21 cellular contexts compared by ENCODE assay signal in the genomic region with DNA sequence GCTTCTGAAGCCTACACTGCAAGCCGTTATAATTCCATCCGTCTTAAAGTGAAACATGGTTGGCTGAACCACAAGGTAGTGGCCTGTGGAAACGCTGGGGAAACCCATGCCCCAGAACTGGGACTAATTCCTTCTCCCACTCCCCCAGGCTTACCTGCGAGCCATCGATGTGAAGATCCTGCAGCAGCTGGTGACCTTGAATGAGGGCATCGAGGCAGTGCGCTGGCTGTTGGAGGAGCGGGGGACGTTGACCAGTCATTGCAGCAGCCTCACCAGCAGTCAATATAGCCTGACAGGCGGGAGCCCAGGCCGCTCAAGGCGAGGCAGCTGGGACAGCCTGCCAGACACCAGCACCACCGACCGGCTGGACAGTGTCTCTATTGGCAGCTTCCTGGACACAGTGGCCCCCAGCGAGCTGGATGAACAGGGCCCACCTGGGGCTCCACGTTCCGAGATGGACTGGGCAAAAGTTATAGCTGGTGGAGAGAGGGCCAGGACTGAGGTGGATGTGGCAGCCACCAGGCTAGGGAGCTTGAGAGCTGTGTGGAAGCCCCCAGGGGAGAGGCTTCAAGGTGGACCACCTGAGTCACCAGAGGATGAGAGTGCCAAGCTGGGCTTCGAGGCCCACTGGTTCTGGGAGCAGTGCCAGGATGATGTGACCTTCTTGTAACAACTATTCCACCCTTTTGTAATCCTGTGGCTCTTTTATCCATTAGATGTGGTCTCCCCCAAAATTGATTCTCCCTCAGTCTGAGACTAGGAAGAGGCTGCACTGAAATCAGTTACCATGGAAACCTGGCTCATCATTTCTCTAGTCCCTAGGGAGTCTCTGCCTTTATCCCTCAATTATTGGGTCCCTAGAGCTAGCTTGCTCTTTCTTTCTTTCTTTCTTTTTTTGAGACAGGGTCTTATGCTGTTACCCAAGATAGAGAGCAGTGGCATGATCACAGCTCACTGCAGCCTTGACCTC. TPM values are rescaled to one million over a fixed set of nuclear protein-coding genes. Genes with fewer than 3 reads are reported as not detected.
A peak's percentile ranks its signal among the peaks of the same experiment; 100 is the strongest.
DNase-seq lines count a peak whose midpoint lies in the region; ATAC-seq and TF ChIP-seq lines count a peak whose summit lies in the region.
"Had no signal": no experiment of that assay in that cellular context is flagged by ENCODE, and none has a peak within 500 bp of the region (broad histone marks: within the 10 kb centered on the region; RNA-seq: fewer than 3 reads in every experiment).

No MANE protein-coding gene starts in this region.

- peak overlapping the region; percentile 3 for H4K91ac ChIP-seq in mesenchymal stem cell (ENCODE audit: low read length)

- no peak overlapping the region for H3K18ac ChIP-seq in mesenchymal stem cell (ENCODE audit: low read depth in 1 of 2, low read length in 2 of 2)

- H3K27ac ChIP-seq in adrenal gland (no peak overlapping the region), mesenchymal stem cell (ENCODE audit: low read length, poor library complexity, severe bottlenecking) (no peak overlapping the region)

- no peak overlapping the region for H3K4me2 ChIP-seq in mesenchymal stem cell (ENCODE audit: low read length, poor library complexity, severe bottlenecking)

- no peak overlapping the region for H2BK12ac ChIP-seq in mesenchymal stem cell (ENCODE audit: low read length in 2 of 2)

- H3K36me3 ChIP-seq in adrenal gland (replicated peaks in 1 of 2): no peaks in the 10 kb centered on the region
- peaks cover 4 to 6% of the 10 kb centered on the region in 2 experiments for H3K36me3 ChIP-seq in mesenchymal stem cell (ENCODE audit: control insufficient read depth in 1 of 2, insufficient read depth in 2 of 2, low read depth in 1 of 2, low read length in 2 of 2)

- no peak overlapping the region for H2AFZ ChIP-seq in mesenchymal stem cell (ENCODE audit: low read depth, low read length)

- ATAC-seq in HG03469 (IDR thresholded peaks at IDR 0.05; ENCODE audit: unreplicated experiment): no peak
- ATAC-seq: left ventricle myocardium superior had no signal

- no peak overlapping the region for H2BK15ac ChIP-seq in mesenchymal stem cell (ENCODE audit: low read depth, poor library complexity, severe bottlenecking)

- no peak overlapping the region for H4K8ac ChIP-seq in mesenchymal stem cell (ENCODE audit: low read length)

- DNase-seq in COR-L47 (lab: John Stamatoyannopoulos, UW) (peak; percentile 10), G401 (ENCODE audit: low spot score) (peak; percentile 19), adrenal gland (peak in 5 of 7 donors; percentile 53 to 65 (median 60)), mesenchymal stem cell (no peak), iPS-NIHi7 (ENCODE audit: extremely low spot score) (no peak), DMS153 (lab: John Stamatoyannopoulos, UW) (no peak)
- DNase-seq in activated CD4-positive, alpha-beta T cell treated with anti-CD3 and anti-CD28 coated beads, Interleukin-2, amount 50 U/mL, for 4 hours: no peak
- DNase-seq: activated CD4-positive, alpha-beta memory T cell treated with anti-CD3 and anti-CD28 coated beads, Interleukin-2, amount 10 ng/mL, durations not matched to agents 7 days and 5 days; activated naive CD8-positive, alpha-beta T cell treated with anti-CD3 and anti-CD28 coated beads for 36 hours; dermis blood vessel endothelial cell; erythroblast; left ventricle myocardium superior; NCI-H1092 treated with DMSO at 0.1 percent for 48 hours; SHP77; stimulated activated CD4-positive, alpha-beta T cell treated with anti-CD3 and anti-CD28 coated beads, Interleukin-2, amount 100 ng/mL, for 48 hours; T-helper 1 cell had no signal

- no peak overlapping the region for H3K9ac ChIP-seq in mesenchymal stem cell (ENCODE audit: low read length)

- no peak for TF ChIP-seq POLR2A in adrenal gland (IDR thresholded peaks at IDR 0.05)

- no peak overlapping the region for H3K23ac ChIP-seq in mesenchymal stem cell (ENCODE audit: low read length in 2 of 2)

- H3K4me1 ChIP-seq in adrenal gland (replicated peaks in 1 of 2) (peaks cover 0 to 4% of the 10 kb centered on the region in 2 donors), mesenchymal stem cell (ENCODE audit: control insufficient read depth, insufficient read depth, low read depth, low read length) (peaks cover 9% of the 10 kb centered on the region)

- no peak overlapping the region for H2AK5ac ChIP-seq in mesenchymal stem cell (ENCODE audit: low read length, severe bottlenecking)

- no peak for TF ChIP-seq CTCF in adrenal gland (IDR thresholded peaks at IDR 0.05)

- H3K79me1 ChIP-seq in mesenchymal stem cell (replicated peaks; ENCODE audit: low read length, poor library complexity, severe bottlenecking): no peaks in the 10 kb centered on the region

- no peak overlapping the region for H3K4ac ChIP-seq in mesenchymal stem cell (ENCODE audit: low read depth in 1 of 2, low read length in 2 of 2)

- H3K27me3 ChIP-seq in adrenal gland (no peaks in the 10 kb centered on the region), mesenchymal stem cell (ENCODE audit: control insufficient read depth in 1 of 2, insufficient read depth in 1 of 2, low read length in 2 of 2) (no peaks in the 10 kb centered on the region)

- intact Hi-C loops in adrenal gland (cut with DNase I): no loop called here

- WGBS in adrenal gland, 4 donors: 63 to 77% (median 75%) methylated on average over 5 to 18 of the region's 18 CpGs
- 95% methylated on average over 18 of the region's 18 CpGs for WGBS in mesenchymal stem cell

- H2BK5ac ChIP-seq in mesenchymal stem cell (ENCODE audit: low read depth, low read length, poor library complexity, severe bottlenecking): no peak overlapping the region

- H3K14ac ChIP-seq in mesenchymal stem cell (ENCODE audit: low read length in 2 of 2): peak overlapping the region in 1 of 2 experiments; percentile 36

- in situ Hi-C loops in G401 (cut with HindIII; ENCODE audit: low sequenced_read_pairs): loop anchor here (10.0 kb wide), 1 partner anchor 185 kb away; no protein-coding TSS in a partner anchor

- H3K9me3 ChIP-seq in adrenal gland (replicated peaks in 1 of 3) (no peaks in the 10 kb centered on the region), mesenchymal stem cell (ENCODE audit: control insufficient read depth, low read length) (no peaks in the 10 kb centered on the region)

- H2BK120ac ChIP-seq in mesenchymal stem cell (ENCODE audit: low read depth, low read length): no peak overlapping the region

- H3K4me3 ChIP-seq in adrenal gland (no peak overlapping the region), mesenchymal stem cell (ENCODE audit: insufficient read depth in 1 of 2, low read depth in 1 of 2, low read length in 2 of 2) (no peak overlapping the region)

RNA-seq across cellular contexts. Expression of a gene that starts 16.7 kb away (rescaled TPM):
- 6.0 and 7.8 TPM in 2 replicates for total RNA-seq in G401 (2014; rRNA removed; shearing (Covaris generic))
- 10 to 100 TPM in 1 of 8 donors, 1 to 10 TPM in 7; 6.2 to 10.0 (median 9.0) TPM for total RNA-seq in adrenal gland
- 1 to 10 TPM; 3.3 to 7.4 (median 5.0) TPM for polyA plus RNA-seq in adrenal gland
- 1.2 TPM for polyA plus RNA-seq in mesenchymal stem cell (2013, experiment 1 of 2)
- polyA plus RNA-seq in mesenchymal stem cell (2013, experiment 2 of 2): 1.1 TPM
- total RNA-seq: activated naive CD8-positive, alpha-beta T cell treated with anti-CD3 and anti-CD28 coated beads for 36 hours; activated T-helper 1 cell treated with anti-CD3 and anti-CD28 coated beads, Interleukin-12 subunit alpha, Interleukin-12 subunit beta, Interleukin-2, Interleukin-4 antibody, amounts not matched to agents 30 ng/mL and 10 ng/mL and 1 ng/mL, durations not matched to agents 14 hours and 24 hours and 36 hours had no signal

RNA-seq across cellular contexts. Expression of a gene that starts 21.6 kb away (rescaled TPM):
- 78.6 and 118 TPM in 2 replicates for total RNA-seq in G401 (2014; rRNA removed; shearing (Covaris generic))
- 100 to 1,000 TPM in 2 of 8 donors, 10 to 100 TPM in 6; 44.6 to 126 (median 81.9) TPM for total RNA-seq in adrenal gland
- 100 to 1,000 TPM in 2 of 3 donors, 10 to 100 TPM in 1; 73.0 to 149 (median 101) TPM for polyA plus RNA-seq in adrenal gland
- polyA plus RNA-seq in mesenchymal stem cell (2013, experiment 1 of 2): 55.9 TPM
- polyA plus RNA-seq in mesenchymal stem cell (2013, experiment 2 of 2): 60.5 TPM

RNA-seq across cellular contexts. Expression of a gene that starts 27.7 kb away (rescaled TPM):
- 16.8 and 20.6 TPM in 2 replicates for total RNA-seq in G401 (2014; rRNA removed; shearing (Covaris generic))
- 1 to 10 TPM in 3 of 8 donors, under 1 TPM in 3, not detected in 2; 0.49 to 2.7 (median 0.88) TPM for total RNA-seq in adrenal gland
- polyA plus RNA-seq in adrenal gland: 1 to 10 TPM; 1.3 to 2.1 (median 1.9) TPM
- polyA plus RNA-seq in mesenchymal stem cell (2013, experiment 1 of 2): 1.2 TPM
- polyA plus RNA-seq in mesenchymal stem cell (2013, experiment 2 of 2): 1.1 TPM

RNA-seq across cellular contexts. Expression of a gene that starts 43.5 kb away (rescaled TPM):
- not detected in 2 replicates for total RNA-seq in G401 (2014; rRNA removed; shearing (Covaris generic))
- total RNA-seq in adrenal gland: not detected
- not detected for polyA plus RNA-seq in adrenal gland
- polyA plus RNA-seq in mesenchymal stem cell (2013, experiment 1 of 2): not detected
- polyA plus RNA-seq in mesenchymal stem cell (2013, experiment 2 of 2): not detected
- total RNA-seq: activated CD4-positive, alpha-beta memory T cell treated with anti-CD3 and anti-CD28 coated beads, Interleukin-2, amount 10 ng/mL, durations not matched to agents 7 days and 5 days; activated naive CD8-positive, alpha-beta T cell treated with anti-CD3 and anti-CD28 coated beads for 36 hours; activated T-helper 1 cell treated with anti-CD3 and anti-CD28 coated beads, Interleukin-12 subunit alpha, Interleukin-12 subunit beta, Interleukin-2, Interleukin-4 antibody, amounts not matched to agents 30 ng/mL and 10 ng/mL and 1 ng/mL, durations not matched to agents 14 hours and 24 hours and 36 hours; dermis blood vessel endothelial cell; glomerular endothelial cell; left ventricle myocardium superior; osteocyte; skeletal muscle tissue had no signal

RNA-seq across cellular contexts. Expression of a gene that starts 44.9 kb away (rescaled TPM):
- total RNA-seq in G401 (2014; rRNA removed; shearing (Covaris generic)): 5.9 TPM in 1 of 2 replicates, not detected in the other
- 10 to 100 TPM in 5 of 8 donors, 1 to 10 TPM in 3; 3.2 to 44.6 (median 12.3) TPM for total RNA-seq in adrenal gland
- polyA plus RNA-seq in adrenal gland: 1 to 10 TPM; 4.7 to 8.2 (median 6.5) TPM
- polyA plus RNA-seq in mesenchymal stem cell (2013, experiment 1 of 2): 0.12 TPM
- 0.23 TPM for polyA plus RNA-seq in mesenchymal stem cell (2013, experiment 2 of 2)
- total RNA-seq: activated CD4-positive, alpha-beta memory T cell treated with anti-CD3 and anti-CD28 coated beads, Interleukin-2, amount 10 ng/mL, durations not matched to agents 7 days and 5 days; activated T-helper 1 cell treated with anti-CD3 and anti-CD28 coated beads, Interleukin-12 subunit alpha, Interleukin-12 subunit beta, Interleukin-2, Interleukin-4 antibody, amounts not matched to agents 30 ng/mL and 10 ng/mL and 1 ng/mL, durations not matched to agents 14 hours and 24 hours and 36 hours; skeletal muscle tissue had no signal

Comparison
In these comparisons a context has a peak if more than half of its experiments do, and no peak if none do; other contexts are left out.
1. DNase-seq: peak in COR-L47 (single experiment), G401 (single experiment) and adrenal gland (5 of 7); none in mesenchymal stem cell (single experiment), iPS-NIHi7 (single experiment), DMS153 (single experiment) and activated CD4-positive, alpha-beta T cell treated with anti-CD3 and anti-CD28 coated beads, Interleukin-2, amount 50 U/mL, for 4 hours (0 of 2).